ENCODE assay signal across 1 cellular context in the genomic region with DNA sequence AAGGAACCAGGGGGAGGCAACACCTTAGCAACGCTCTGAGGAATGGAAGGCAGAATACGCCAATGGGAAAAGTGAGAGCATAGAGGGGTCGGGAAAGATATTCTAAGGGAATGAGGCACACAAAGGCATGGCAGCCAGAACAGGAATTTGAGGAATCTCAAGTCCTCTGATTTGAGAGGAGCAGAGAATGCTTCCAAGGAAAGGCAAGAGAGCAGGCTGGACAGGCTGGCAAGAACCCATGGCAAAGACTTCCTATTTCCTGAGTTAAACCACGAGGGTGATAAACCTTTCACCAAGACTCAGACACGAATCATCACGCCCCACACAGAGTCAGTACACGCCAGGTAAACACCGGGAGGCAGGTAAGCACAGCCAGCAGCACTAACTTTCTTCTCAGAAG.
TF ChIP-seq lines count a peak whose summit lies in the region.

No MANE protein-coding gene starts in this region.

TF ChIP-seq in GM23338, 12 proteins besides CTCF, POLR2A, EP300 and RAD21 (continued from another document):
- TF ChIP-seq, protein P1, sequence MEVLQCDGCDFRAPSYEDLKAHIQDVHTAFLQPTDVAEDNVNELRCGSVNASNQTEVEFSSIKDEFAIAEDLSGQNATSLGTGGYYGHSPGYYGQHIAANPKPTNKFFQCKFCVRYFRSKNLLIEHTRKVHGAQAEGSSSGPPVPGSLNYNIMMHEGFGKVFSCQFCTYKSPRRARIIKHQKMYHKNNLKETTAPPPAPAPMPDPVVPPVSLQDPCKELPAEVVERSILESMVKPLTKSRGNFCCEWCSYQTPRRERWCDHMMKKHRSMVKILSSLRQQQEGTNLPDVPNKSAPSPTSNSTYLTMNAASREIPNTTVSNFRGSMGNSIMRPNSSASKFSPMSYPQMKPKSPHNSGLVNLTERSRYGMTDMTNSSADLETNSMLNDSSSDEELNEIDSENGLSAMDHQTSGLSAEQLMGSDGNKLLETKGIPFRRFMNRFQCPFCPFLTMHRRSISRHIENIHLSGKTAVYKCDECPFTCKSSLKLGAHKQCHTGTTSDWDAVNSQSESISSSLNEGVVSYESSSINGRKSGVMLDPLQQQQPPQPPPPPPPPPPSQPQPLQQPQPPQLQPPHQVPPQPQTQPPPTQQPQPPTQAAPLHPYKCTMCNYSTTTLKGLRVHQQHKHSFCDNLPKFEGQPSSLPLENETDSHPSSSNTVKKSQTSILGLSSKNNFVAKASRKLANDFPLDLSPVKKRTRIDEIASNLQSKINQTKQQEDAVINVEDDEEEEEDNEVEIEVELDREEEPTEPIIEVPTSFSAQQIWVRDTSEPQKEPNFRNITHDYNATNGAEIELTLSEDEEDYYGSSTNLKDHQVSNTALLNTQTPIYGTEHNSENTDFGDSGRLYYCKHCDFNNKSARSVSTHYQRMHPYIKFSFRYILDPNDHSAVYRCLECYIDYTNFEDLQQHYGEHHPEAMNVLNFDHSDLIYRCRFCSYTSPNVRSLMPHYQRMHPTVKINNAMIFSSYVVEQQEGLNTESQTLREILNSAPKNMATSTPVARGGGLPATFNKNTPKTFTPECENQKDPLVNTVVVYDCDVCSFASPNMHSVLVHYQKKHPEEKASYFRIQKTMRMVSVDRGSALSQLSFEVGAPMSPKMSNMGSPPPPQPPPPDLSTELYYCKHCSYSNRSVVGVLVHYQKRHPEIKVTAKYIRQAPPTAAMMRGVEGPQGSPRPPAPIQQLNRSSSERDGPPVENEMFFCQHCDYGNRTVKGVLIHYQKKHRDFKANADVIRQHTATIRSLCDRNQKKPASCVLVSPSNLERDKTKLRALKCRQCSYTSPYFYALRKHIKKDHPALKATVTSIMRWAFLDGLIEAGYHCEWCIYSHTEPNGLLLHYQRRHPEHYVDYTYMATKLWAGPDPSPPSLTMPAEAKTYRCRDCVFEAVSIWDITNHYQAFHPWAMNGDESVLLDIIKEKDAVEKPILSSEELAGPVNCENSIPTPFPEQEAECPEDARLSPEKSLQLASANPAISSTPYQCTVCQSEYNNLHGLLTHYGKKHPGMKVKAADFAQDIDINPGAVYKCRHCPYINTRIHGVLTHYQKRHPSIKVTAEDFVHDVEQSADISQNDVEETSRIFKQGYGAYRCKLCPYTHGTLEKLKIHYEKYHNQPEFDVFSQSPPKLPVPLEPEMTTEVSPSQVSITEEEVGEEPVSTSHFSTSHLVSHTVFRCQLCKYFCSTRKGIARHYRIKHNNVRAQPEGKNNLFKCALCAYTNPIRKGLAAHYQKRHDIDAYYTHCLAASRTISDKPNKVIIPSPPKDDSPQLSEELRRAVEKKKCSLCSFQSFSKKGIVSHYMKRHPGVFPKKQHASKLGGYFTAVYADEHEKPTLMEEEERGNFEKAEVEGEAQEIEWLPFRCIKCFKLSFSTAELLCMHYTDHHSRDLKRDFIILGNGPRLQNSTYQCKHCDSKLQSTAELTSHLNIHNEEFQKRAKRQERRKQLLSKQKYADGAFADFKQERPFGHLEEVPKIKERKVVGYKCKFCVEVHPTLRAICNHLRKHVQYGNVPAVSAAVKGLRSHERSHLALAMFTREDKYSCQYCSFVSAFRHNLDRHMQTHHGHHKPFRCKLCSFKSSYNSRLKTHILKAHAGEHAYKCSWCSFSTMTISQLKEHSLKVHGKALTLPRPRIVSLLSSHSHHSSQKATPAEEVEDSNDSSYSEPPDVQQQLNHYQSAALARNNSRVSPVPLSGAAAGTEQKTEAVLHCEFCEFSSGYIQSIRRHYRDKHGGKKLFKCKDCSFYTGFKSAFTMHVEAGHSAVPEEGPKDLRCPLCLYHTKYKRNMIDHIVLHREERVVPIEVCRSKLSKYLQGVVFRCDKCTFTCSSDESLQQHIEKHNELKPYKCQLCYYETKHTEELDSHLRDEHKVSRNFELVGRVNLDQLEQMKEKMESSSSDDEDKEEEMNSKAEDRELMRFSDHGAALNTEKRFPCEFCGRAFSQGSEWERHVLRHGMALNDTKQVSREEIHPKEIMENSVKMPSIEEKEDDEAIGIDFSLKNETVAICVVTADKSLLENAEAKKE (CRISPR knock-in tag; IDR thresholded peaks at IDR 0.05), result 0 out of 2 replicates have a peak, but pooled peaks have one; percentile 54
- TF ChIP-seq CREB1 (CRISPR knock-in tag; IDR thresholded peaks at IDR 0.05; ENCODE audit: low read depth), result no peak
TF ChIP-seq in GM23338: peak in this region for 1.
